1 cellular context compared by ENCODE assay signal in genomic region chr9:27573699-27574265, GRCh38.
TF ChIP-seq lines count a peak whose summit lies in the region.

No MANE protein-coding gene starts in this region.

TF ChIP-seq in IMR-90, 13 proteins besides CTCF, POLR2A, EP300 and RAD21:
- peak; percentile 55; the same call in 1 of the 2 replicates for TF ChIP-seq BHLHE40 (IDR thresholded peaks at IDR 0.05; ENCODE audit: low read depth, low read length)
- peak; percentile 63; the same call in 1 of the 2 replicates for TF ChIP-seq CEBPB (IDR thresholded peaks at IDR 0.05; ENCODE audit: low read depth, low read length)
- TF ChIP-seq USF2 (IDR thresholded peaks at IDR 0.05; ENCODE audit: low read depth, low read length), result no peak; the same call in 1 of the 2 replicates
- peak; percentile 43; the same call in 1 of the 2 replicates for TF ChIP-seq MAZ (IDR thresholded peaks at IDR 0.05; ENCODE audit: borderline replicate concordance, low read depth, low read length)
- peak; percentile 39; the same call in 1 of the 2 replicates for TF ChIP-seq FOS (IDR thresholded peaks at IDR 0.05; ENCODE audit: low read depth, low read length)
